ENCODE assay signal across 21 cellular contexts in the genomic region with DNA sequence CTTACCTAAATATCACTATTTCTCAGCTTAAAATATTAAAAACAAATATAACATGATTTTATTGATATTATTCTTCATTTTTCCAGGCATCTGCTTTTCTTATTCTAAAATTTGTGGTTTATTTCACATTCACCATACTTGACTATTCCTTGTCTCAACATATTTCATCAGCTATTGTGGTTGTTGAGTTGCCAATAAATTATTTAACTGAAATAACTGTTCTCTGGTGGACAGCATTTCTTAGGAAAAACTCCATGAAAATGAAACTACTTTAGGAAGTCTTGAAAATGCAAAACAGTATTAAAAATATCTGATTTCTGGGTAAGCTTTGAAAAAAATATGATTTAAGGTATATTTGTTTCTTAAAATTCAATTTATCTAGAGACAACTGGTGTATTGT.
"Had no signal": no experiment of that assay in that cellular context is flagged by ENCODE, and none has a peak within 500 bp of the region (broad histone marks: within the 10 kb centered on the region; RNA-seq: fewer than 3 reads in every experiment).

No MANE protein-coding gene starts in this region.

- H3K4me3 Mint-ChIP-seq: activated CD4-positive, alpha-beta T cell treated with anti-CD3 and anti-CD28 coated beads, Interleukin-2, amount 10 ng/mL, durations not matched to agents 7 days and 5 days; activated naive CD4-positive, alpha-beta T cell treated with anti-CD3 and anti-CD28 coated beads, Interleukin-2, amount 10 ng/mL, durations not matched to agents 7 days and 5 days; naive B cell; neural crest cell had no signal

- H3K4me1 Mint-ChIP-seq: activated CD4-positive, alpha-beta T cell treated with anti-CD3 and anti-CD28 coated beads, Interleukin-2, amount 10 ng/mL, durations not matched to agents 7 days and 5 days; activated naive CD4-positive, alpha-beta T cell treated with anti-CD3 and anti-CD28 coated beads, Interleukin-2, amount 10 ng/mL, durations not matched to agents 7 days and 5 days; naive B cell; neural crest cell had no signal

- H3K9me3 Mint-ChIP-seq: activated CD4-positive, alpha-beta T cell treated with anti-CD3 and anti-CD28 coated beads, Interleukin-2, amount 10 ng/mL, durations not matched to agents 7 days and 5 days; activated naive CD4-positive, alpha-beta T cell treated with anti-CD3 and anti-CD28 coated beads, Interleukin-2, amount 10 ng/mL, durations not matched to agents 7 days and 5 days; neural crest cell had no signal

- H3K27ac Mint-ChIP-seq: activated CD4-positive, alpha-beta T cell treated with anti-CD3 and anti-CD28 coated beads, Interleukin-2, amount 10 ng/mL, durations not matched to agents 7 days and 5 days; activated naive CD4-positive, alpha-beta T cell treated with anti-CD3 and anti-CD28 coated beads, Interleukin-2, amount 10 ng/mL, durations not matched to agents 7 days and 5 days; naive B cell had no signal

- H3K27me3 ChIP-seq: breast epithelium, heart left ventricle, tibial nerve had no signal

- ATAC-seq: activated CD4-positive, CD25-positive, alpha-beta regulatory T cell treated with anti-CD3 and anti-CD28 coated beads, Interleukin-2, amount 50 U/mL, for 24 hours; esophagus mucosa; heart left ventricle; left lobe of liver had no signal

- H3K4me1 ChIP-seq: breast epithelium, heart left ventricle, tibial nerve had no signal

- H3K27me3 Mint-ChIP-seq: activated CD4-positive, alpha-beta T cell treated with anti-CD3 and anti-CD28 coated beads, Interleukin-2, amount 10 ng/mL, durations not matched to agents 7 days and 5 days; activated naive CD4-positive, alpha-beta T cell treated with anti-CD3 and anti-CD28 coated beads, Interleukin-2, amount 10 ng/mL, durations not matched to agents 7 days and 5 days; naive B cell had no signal

- FAIRE-seq: astrocyte had no signal

- H3K27ac ChIP-seq: breast epithelium, coronary artery, tibial nerve had no signal

- H3K9me3 ChIP-seq: breast epithelium, heart left ventricle, tibial nerve had no signal

- H3K4me3 ChIP-seq: breast epithelium, coronary artery, heart left ventricle, tibial nerve had no signal

- H3K36me3 Mint-ChIP-seq: activated naive CD4-positive, alpha-beta T cell treated with anti-CD3 and anti-CD28 coated beads, Interleukin-2, amount 10 ng/mL, durations not matched to agents 7 days and 5 days; naive B cell had no signal

- DNase-seq: activated CD4-positive, alpha-beta T cell treated with anti-CD3 and anti-CD28 coated beads, Interleukin-2, amount 10 ng/mL, durations not matched to agents 7 days and 5 days; activated CD8-positive, alpha-beta memory T cell treated with anti-CD3 and anti-CD28 coated beads, Interleukin-2, amount 50 U/mL, for 4 hours; activated effector memory CD4-positive, alpha-beta T cell treated with Interleukin-2 at 50 U/mL for 16 hours; activated naive CD4-positive, alpha-beta T cell treated with anti-CD3 and anti-CD28 coated beads, Interleukin-2, amount 10 ng/mL, durations not matched to agents 7 days and 5 days; activated T-cell treated with anti-CD3 and anti-CD28 coated beads, Interleukin-2, amount 50 U/mL, for 48 hours; effector CD4-positive, alpha-beta T cell; foreskin melanocyte; heart left ventricle; kidney; naive B cell; retina; stimulated activated CD4-positive, alpha-beta T cell treated with anti-CD3 and anti-CD28 coated beads, Interleukin-2, amount 100 ng/mL, for 24 hours; stimulated activated naive CD4-positive, alpha-beta T cell treated with Interleukin-2 at 50 U/mL for 16 hours had no signal

- H3K36me3 ChIP-seq: breast epithelium, heart left ventricle, tibial nerve had no signal
